Comparison of ENCODE assay signal across 9 cellular contexts in genomic region chr17:17401271-17401781, GRCh38.
A peak's percentile ranks its signal among the peaks of the same experiment; 100 is the strongest.
DNase-seq lines count a peak whose midpoint lies in the region; ATAC-seq, FAIRE-seq and TF ChIP-seq lines count a peak whose summit lies in the region.
"Had no signal": no experiment of that assay in that cellular context is flagged by ENCODE, and none has a peak within 500 bp of the region (broad histone marks: within the 10 kb centered on the region; RNA-seq: fewer than 3 reads in every experiment).

No MANE protein-coding gene starts in this region.

- H3K27ac ChIP-seq in BLaER1 (peak overlapping the region; percentile 96), pancreas (no peak overlapping the region)
- H3K27ac ChIP-seq: ovary had no signal

- peak; percentile 18; the same call in 2 of the 3 replicates for ATAC-seq in SK-N-SH treated with all-trans-retinoic acid at 6 μM for 48 hours
- no peak for ATAC-seq in HG02852 (IDR thresholded peaks at IDR 0.05; ENCODE audit: unreplicated experiment)
- ATAC-seq in pancreas = no peak

- H3K27me3 ChIP-seq in BLaER1 (no peaks in the 10 kb centered on the region), pancreas (no peaks in the 10 kb centered on the region)
- H3K27me3 ChIP-seq: ovary had no signal

- peaks cover 98% of the 10 kb centered on the region for H3K4me1 ChIP-seq in BLaER1
- H3K4me1 ChIP-seq in pancreas = no peaks in the 10 kb centered on the region

- no peak for FAIRE-seq in pancreas (lab: Jason Lieb, UNC)

- whole genome bisulfite sequencing in pancreas, 2 donors = 51 to 62% methylated on average over 11 to 12 of the region's 12 CpGs

- intact Hi-C loops in pancreas (cut with DNase I) = no loop called here

- no peak for TF ChIP-seq CTCF in pancreas (IDR thresholded peaks at IDR 0.05)

- H3K4me3 ChIP-seq in BLaER1 (no peak overlapping the region), pancreas (no peak overlapping the region)
- H3K4me3 ChIP-seq: ovary had no signal

- peak overlapping the region; percentile 97 for H3K4me2 ChIP-seq in BLaER1

- H3K36me3 ChIP-seq in BLaER1 (peaks cover 4% of the 10 kb centered on the region; the same call in 1 of the 2 replicates), pancreas (no peaks in the 10 kb centered on the region)
- H3K36me3 ChIP-seq: ovary had no signal

- H4K20me1 ChIP-seq in BLaER1 = no peaks in the 10 kb centered on the region

- no peak overlapping the region for H3K9ac ChIP-seq in BLaER1

- H3K9me3 ChIP-seq in BLaER1 = peaks cover 5% of the 10 kb centered on the region
- no peaks in the 10 kb centered on the region for H3K9me3 ChIP-seq in pancreas
- H3K9me3 ChIP-seq: ovary had no signal

- DNase-seq in H4 (ENCODE audit: low spot score) = peak; percentile 82
- peak; percentile 25 for DNase-seq in left kidney (ENCODE audit: low read depth, low spot score)
- DNase-seq in NCI-H1105 (lab: John Stamatoyannopoulos, UW) = no peak
- no peak for DNase-seq in pancreas
- no peak for DNase-seq in SIG-M5 treated with dmso at 0.1 percent for 504 hours (lab: John Stamatoyannopoulos, UW; ENCODE audit: unreplicated experiment)
- DNase-seq: ovary had no signal

TF ChIP-seq in SK-N-SH treated with all-trans-retinoic acid at 6 μM for 48 hours, 23 proteins besides CTCF, POLR2A, EP300 and RAD21:
- TF ChIP-seq, protein P1, sequence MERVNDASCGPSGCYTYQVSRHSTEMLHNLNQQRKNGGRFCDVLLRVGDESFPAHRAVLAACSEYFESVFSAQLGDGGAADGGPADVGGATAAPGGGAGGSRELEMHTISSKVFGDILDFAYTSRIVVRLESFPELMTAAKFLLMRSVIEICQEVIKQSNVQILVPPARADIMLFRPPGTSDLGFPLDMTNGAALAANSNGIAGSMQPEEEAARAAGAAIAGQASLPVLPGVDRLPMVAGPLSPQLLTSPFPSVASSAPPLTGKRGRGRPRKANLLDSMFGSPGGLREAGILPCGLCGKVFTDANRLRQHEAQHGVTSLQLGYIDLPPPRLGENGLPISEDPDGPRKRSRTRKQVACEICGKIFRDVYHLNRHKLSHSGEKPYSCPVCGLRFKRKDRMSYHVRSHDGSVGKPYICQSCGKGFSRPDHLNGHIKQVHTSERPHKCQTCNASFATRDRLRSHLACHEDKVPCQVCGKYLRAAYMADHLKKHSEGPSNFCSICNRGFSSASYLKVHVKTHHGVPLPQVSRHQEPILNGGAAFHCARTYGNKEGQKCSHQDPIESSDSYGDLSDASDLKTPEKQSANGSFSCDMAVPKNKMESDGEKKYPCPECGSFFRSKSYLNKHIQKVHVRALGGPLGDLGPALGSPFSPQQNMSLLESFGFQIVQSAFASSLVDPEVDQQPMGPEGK (CRISPR knock-in tag; IDR thresholded peaks at IDR 0.05; ENCODE audit: borderline replicate concordance) = no peak
- TF ChIP-seq PPARA (CRISPR knock-in tag; IDR thresholded peaks at IDR 0.05; ENCODE audit: borderline replicate concordance) (no peak), SNAI2 (CRISPR knock-in tag; IDR thresholded peaks at IDR 0.05) (no peak), BACH2 (CRISPR knock-in tag; IDR thresholded peaks at IDR 0.05; ENCODE audit: borderline replicate concordance) (no peak), CSDC2 (CRISPR knock-in tag; IDR thresholded peaks at IDR 0.05) (no peak)
- TF ChIP-seq, protein P2, sequence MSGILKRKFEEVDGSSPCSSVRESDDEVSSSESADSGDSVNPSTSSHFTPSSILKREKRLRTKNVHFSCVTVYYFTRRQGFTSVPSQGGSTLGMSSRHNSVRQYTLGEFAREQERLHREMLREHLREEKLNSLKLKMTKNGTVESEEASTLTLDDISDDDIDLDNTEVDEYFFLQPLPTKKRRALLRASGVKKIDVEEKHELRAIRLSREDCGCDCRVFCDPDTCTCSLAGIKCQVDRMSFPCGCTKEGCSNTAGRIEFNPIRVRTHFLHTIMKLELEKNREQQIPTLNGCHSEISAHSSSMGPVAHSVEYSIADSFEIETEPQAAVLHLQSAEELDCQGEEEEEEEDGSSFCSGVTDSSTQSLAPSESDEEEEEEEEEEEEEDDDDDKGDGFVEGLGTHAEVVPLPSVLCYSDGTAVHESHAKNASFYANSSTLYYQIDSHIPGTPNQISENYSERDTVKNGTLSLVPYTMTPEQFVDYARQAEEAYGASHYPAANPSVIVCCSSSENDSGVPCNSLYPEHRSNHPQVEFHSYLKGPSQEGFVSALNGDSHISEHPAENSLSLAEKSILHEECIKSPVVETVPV (CRISPR knock-in tag; IDR thresholded peaks at IDR 0.05) = no peak
- TF ChIP-seq, protein P3, sequence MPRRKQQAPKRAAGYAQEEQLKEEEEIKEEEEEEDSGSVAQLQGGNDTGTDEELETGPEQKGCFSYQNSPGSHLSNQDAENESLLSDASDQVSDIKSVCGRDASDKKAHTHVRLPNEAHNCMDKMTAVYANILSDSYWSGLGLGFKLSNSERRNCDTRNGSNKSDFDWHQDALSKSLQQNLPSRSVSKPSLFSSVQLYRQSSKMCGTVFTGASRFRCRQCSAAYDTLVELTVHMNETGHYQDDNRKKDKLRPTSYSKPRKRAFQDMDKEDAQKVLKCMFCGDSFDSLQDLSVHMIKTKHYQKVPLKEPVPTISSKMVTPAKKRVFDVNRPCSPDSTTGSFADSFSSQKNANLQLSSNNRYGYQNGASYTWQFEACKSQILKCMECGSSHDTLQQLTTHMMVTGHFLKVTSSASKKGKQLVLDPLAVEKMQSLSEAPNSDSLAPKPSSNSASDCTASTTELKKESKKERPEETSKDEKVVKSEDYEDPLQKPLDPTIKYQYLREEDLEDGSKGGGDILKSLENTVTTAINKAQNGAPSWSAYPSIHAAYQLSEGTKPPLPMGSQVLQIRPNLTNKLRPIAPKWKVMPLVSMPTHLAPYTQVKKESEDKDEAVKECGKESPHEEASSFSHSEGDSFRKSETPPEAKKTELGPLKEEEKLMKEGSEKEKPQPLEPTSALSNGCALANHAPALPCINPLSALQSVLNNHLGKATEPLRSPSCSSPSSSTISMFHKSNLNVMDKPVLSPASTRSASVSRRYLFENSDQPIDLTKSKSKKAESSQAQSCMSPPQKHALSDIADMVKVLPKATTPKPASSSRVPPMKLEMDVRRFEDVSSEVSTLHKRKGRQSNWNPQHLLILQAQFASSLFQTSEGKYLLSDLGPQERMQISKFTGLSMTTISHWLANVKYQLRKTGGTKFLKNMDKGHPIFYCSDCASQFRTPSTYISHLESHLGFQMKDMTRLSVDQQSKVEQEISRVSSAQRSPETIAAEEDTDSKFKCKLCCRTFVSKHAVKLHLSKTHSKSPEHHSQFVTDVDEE (CRISPR knock-in tag; IDR thresholded peaks at IDR 0.05) = no peak

Comparison
In these comparisons a context has a peak if more than half of its experiments do, and no peak if none do; other contexts are left out.
1. DNase-seq: peak in H4 (single experiment) and left kidney (single experiment); none in NCI-H1105 (single experiment), pancreas (0 of 6) and SIG-M5 treated with dmso at 0.1 percent for 504 hours (single experiment).